In the genomic region with DNA sequence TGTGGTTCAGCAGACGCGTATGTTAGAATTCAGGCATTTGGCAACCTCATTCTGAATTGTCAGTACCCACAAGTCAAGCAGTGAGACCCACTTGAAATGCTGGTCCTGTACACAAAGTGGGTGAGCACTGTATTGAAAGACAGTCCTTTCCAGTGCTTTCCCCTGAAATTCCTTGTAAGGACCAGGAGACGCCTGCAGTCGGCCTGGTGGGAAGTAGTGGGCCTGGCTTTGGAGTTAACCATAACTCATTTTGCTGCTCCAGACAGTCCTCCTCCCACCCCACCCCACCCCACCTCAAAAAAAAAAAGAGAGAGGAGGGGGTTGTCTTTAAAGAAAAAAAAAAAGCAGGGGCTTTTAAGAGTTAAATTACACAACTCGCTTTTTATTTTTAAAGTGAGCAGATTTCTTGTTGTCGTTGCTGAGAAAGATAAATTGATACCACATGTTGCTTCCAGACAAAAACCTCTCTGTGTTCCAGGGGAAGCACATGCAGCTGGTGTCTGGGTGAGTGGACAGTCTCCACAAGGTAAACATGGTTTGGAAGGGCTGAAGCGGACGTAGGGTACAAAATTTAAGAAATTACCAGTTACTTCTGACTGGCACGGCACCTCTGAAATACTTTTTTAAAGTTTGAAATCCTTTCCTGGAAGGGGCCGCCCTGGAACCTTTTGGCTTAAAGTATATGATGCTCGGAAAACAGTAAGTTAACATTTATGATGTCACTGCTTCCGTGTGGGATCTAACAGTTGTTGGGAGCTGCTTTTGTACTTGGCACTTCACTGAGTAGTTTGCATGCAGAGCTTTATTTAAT, we compare ENCODE assay signal across 8 cellular contexts.
DNase-seq lines count a peak whose midpoint lies in the region; TF ChIP-seq lines count a peak whose summit lies in the region.

No MANE protein-coding gene starts in this region.

- H3K27me3 ChIP-seq in ovary, result no peaks in the 10 kb centered on the region

- H3K4me3 ChIP-seq in fibroblast of the aortic adventitia (ENCODE audit: low read depth, low read length) (peak overlapping the region; percentile 34), ovary (peak overlapping the region; percentile 23)

- H3K9me3 ChIP-seq in ovary, result no peaks in the 10 kb centered on the region

- TF ChIP-seq EP300 in ovary (IDR thresholded peaks at IDR 0.05), result no peak

- CTCF ChIA-PET in RWPE1 (lab: Yijun Ruan, JAX), result no interaction called here

- intact Hi-C loops in ovary (cut with DNase I), result loop anchor here in 2 of 4 donors (5.0 to 10.0 kb wide), 2 partner anchors 64 to 71 kb away; no protein-coding TSS in a partner anchor

- TF ChIP-seq POLR2A in ovary (IDR thresholded peaks at IDR 0.05), result no peak

- DNase-seq in AG08395 (ENCODE audit: low spot score) (peak; percentile 72), RWPE1 (ENCODE audit: low spot score) (no peak), fibroblast of the aortic adventitia (ENCODE audit: low read depth) (peak; percentile 97), ovary (peak in 3 of 5 donors; percentile 28 to 50 (median 38)), NCI-H187 (lab: John Stamatoyannopoulos, UW) (no peak), iPS-NIHi7 (ENCODE audit: extremely low spot score) (no peak), 8988T (no peak), NCI-H82 (lab: John Stamatoyannopoulos, UW) (no peak)

- H3K27ac ChIP-seq in RWPE1 (peak overlapping the region; percentile 52), ovary (peak overlapping the region; percentile 11 to 63)

- POLR2A ChIA-PET in RWPE1 (lab: Yijun Ruan, JAX; ENCODE audit: low non-redundant PET), result no interaction called here

- no peaks in the 10 kb centered on the region for H3K36me3 ChIP-seq in ovary

- 23 to 29% (median 24%) methylated on average over 12 of the region's 12 CpGs for WGBS in ovary, 3 donors

- peaks cover 38% of the 10 kb centered on the region for H3K4me1 ChIP-seq in ovary (ENCODE audit: insufficient read depth)

- TF ChIP-seq CTCF in RWPE1 (conservative IDR thresholded peaks at IDR 0.05; ENCODE audit: low read depth), result no peak
- TF ChIP-seq CTCF in fibroblast of the aortic adventitia (IDR thresholded peaks at IDR 0.05; ENCODE audit: insufficient read depth, low read length), result peak; percentile 9
- no peak for TF ChIP-seq CTCF in ovary (IDR thresholded peaks at IDR 0.05)

Comparison
In these comparisons a context has a peak if more than half of its experiments do, and no peak if none do; other contexts are left out.
1. DNase-seq: peak in AG08395 (single experiment), fibroblast of the aortic adventitia (single experiment) and ovary (3 of 5); none in RWPE1 (single experiment), NCI-H187 (0 of 2), iPS-NIHi7 (single experiment), 8988T (single experiment) and NCI-H82 (single experiment).